9 cellular contexts compared by ENCODE assay signal in the genomic region with DNA sequence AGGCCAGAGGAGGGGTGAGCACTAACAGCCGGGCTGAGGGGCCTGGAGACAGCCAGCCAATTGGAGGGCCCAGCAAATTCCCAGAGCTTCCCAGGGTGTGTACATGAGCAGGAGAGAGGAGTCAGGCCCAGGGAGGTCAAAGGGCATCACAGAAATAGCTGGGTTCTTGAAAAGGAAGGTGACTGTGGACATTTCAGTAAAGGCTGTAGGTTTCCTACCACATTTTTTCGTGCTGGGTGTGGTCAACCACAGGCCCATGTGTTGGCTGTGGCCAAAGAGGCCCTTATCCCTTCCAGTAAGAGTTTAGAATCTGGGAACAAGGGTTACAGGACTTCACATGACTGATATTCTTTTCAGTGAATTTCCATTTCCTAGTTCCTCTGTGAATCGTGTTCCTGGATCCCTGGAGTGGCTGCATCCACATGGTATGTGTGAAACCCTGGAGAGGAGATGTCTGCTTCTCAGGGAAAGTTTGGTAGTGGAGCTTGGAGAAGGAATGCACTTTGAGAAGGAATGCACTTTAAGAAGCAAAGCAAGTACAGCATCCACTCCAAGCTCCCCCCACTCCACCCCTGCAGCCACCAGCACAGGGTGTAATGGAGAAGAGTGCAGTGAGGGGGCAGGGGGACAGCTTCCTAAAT.
A peak's percentile ranks its signal among the peaks of the same experiment; 100 is the strongest.
DNase-seq lines count a peak whose midpoint lies in the region; ATAC-seq, FAIRE-seq and TF ChIP-seq lines count a peak whose summit lies in the region.
"Had no signal": no experiment of that assay in that cellular context is flagged by ENCODE, and none has a peak within 500 bp of the region (broad histone marks: within the 10 kb centered on the region; RNA-seq: fewer than 3 reads in every experiment).

No MANE protein-coding gene starts in this region.

- TF ChIP-seq CTCF in K562 (IDR thresholded peaks at IDR 0.05 in 2 of 3, conservative IDR thresholded peaks at IDR 0.05 in 1 of 3; ENCODE audit: insufficient read depth in 2 of 3, low read depth in 1 of 3, low read length in 3 of 3), result no peak
- TF ChIP-seq CTCF in mesothelial cell of epicardium (IDR thresholded peaks at IDR 0.05; ENCODE audit: unreplicated experiment), result no peak

- DNase-seq in HS-27A (ENCODE audit: low read depth), result peak; percentile 96
- DNase-seq in K562 (ENCODE audit: extremely low read depth in 1 of 4, low spot score in 3 of 4), result peak in 2 of 4 experiments; percentile 8 to 16
- DNase-seq in mesothelial cell of epicardium (ENCODE audit: low spot score in 2 of 2, unreplicated experiment in 2 of 2), result no peak
- DNase-seq in cerebellum (ENCODE audit: low spot score), result no peak

- H3K4me3 Mint-ChIP-seq in mesothelial cell of epicardium, result no peak overlapping the region

- H3K9me3 Mint-ChIP-seq in mesothelial cell of epicardium, result no peaks in the 10 kb centered on the region

- no peak for TF ChIP-seq POLR2A in K562 (conservative IDR thresholded peaks at IDR 0.05)

- FAIRE-seq in K562 (lab: Jason Lieb, UNC), result no peak
- FAIRE-seq: G401.6 had no signal

- in situ Hi-C loops in K562 (cut with MboI), result no loop called here

- peak overlapping the region; percentile 50 for H3K27ac Mint-ChIP-seq in mesothelial cell of epicardium

- H3K9me1 ChIP-seq in K562 (ENCODE audit: control insufficient read depth, insufficient read depth, low read length), result no peaks in the 10 kb centered on the region

- no peaks in the 10 kb centered on the region for H3K9me3 ChIP-seq in K562 (replicated peaks; ENCODE audit: control insufficient read depth, insufficient read depth, low read depth, low read length)

- no peaks in the 10 kb centered on the region for H3K36me3 Mint-ChIP-seq in mesothelial cell of epicardium

- no peak for TF ChIP-seq RAD21 in K562 (CRISPR knock-in tag; conservative IDR thresholded peaks at IDR 0.05 in 1 of 2, IDR thresholded peaks at IDR 0.05 in 1 of 2)

- H4K20me1 ChIP-seq in K562 (replicated peaks; ENCODE audit: control insufficient read depth, insufficient read depth, low read length), result no peaks in the 10 kb centered on the region

- H2AFZ ChIP-seq in ACC112 (ENCODE audit: low read length, unreplicated experiment) (peak overlapping the region; percentile 77), K562 (ENCODE audit: low read depth, low read length) (no peak overlapping the region)

- H3K36me3 ChIP-seq in ACC112 (ENCODE audit: insufficient read depth, low read length) (no peaks in the 10 kb centered on the region), K562 (ENCODE audit: control insufficient read depth, insufficient read depth, low read length) (no peaks in the 10 kb centered on the region)

- H3K4me1 ChIP-seq in ACC112 (ENCODE audit: control insufficient read depth, insufficient read depth, low read length, unreplicated experiment) (peaks cover 42% of the 10 kb centered on the region), K562 (replicated peaks in 1 of 2; ENCODE audit: control insufficient read depth in 2 of 2, insufficient read depth in 2 of 2, low read length in 2 of 2) (peaks cover 0 to 5% of the 10 kb centered on the region in 2 experiments; a peak in 2 of 5 replicates)

- H3K4me1 Mint-ChIP-seq in mesothelial cell of epicardium, result peaks cover 32% of the 10 kb centered on the region

- WGBS in K562 (ENCODE audit: insufficient coverage, low coverage, missing lambda C conversion rate), result 0% methylated on average over 2 of the region's 3 CpGs

- POLR2A ChIA-PET in K562 (lab: Yijun Ruan, JAX), result interaction anchor here (0.6 to 0.7 kb wide), 2 partner anchors 37 to 1986 kb away, joined by 3 to 7 read pairs; no protein-coding TSS in a partner anchor

- H3K27ac ChIP-seq in ACC112 (ENCODE audit: low read depth, low read length) (peak overlapping the region; percentile 95), K562 (ENCODE audit: extremely low read depth, low read depth, low read length) (no peak overlapping the region)

- peaks cover 11% of the 10 kb centered on the region for H3K27me3 Mint-ChIP-seq in mesothelial cell of epicardium (ENCODE audit: low read depth)

- no peak for TF ChIP-seq EP300 in K562 (IDR thresholded peaks at IDR 0.05; ENCODE audit: low read length)

- H3K9ac ChIP-seq in K562 (ENCODE audit: insufficient read depth in 1 of 2, low read depth in 2 of 2, low read length in 2 of 2), result no peak overlapping the region

- H3K27me3 ChIP-seq in ACC112 (ENCODE audit: insufficient read depth, low read length) (no peaks in the 10 kb centered on the region), K562 (ENCODE audit: control insufficient read depth in 2 of 2, insufficient read depth in 2 of 2, low read length in 2 of 2) (peaks cover 3 to 11% of the 10 kb centered on the region in 2 experiments; a peak in 2 of 5 replicates)

- H3K4me2 ChIP-seq in K562 (ENCODE audit: insufficient read depth, low read length), result no peak overlapping the region

- intact Hi-C loops in K562 (cut with micrococcal nuclease), result no loop called here

- H3K79me2 ChIP-seq in ACC112 (ENCODE audit: control insufficient read depth, insufficient read depth, low read length, unreplicated experiment), result no peaks in the 10 kb centered on the region
- H3K79me2 ChIP-seq in K562 (ENCODE audit: control insufficient read depth, insufficient read depth, low read length), result no peaks in the 10 kb centered on the region

- BruUV-seq in K562 (replicated peaks; lab: Mats Ljungman, UMichigan), result no TSS peak

- H3K4me3 ChIP-seq in ACC112 (ENCODE audit: low read depth, low read length) (peak overlapping the region; percentile 54), K562 (no peak overlapping the region)

- CTCF ChIA-PET in K562 (lab: Yijun Ruan, JAX; ENCODE audit: low intra/inter-chr PET ratio), result no interaction called here

- no peak for ATAC-seq in K562
- ATAC-seq in HG02623 (IDR thresholded peaks at IDR 0.05; ENCODE audit: unreplicated experiment), result no peak
- no peak for ATAC-seq in GM19328 (IDR thresholded peaks at IDR 0.05; ENCODE audit: unreplicated experiment)
- ATAC-seq in GM21381 (IDR thresholded peaks at IDR 0.05; ENCODE audit: unreplicated experiment), result no peak

TF ChIP-seq in K562, 482 proteins besides CTCF, POLR2A, EP300 and RAD21:
- TF ChIP-seq ZNF512 (tag; IDR thresholded peaks at IDR 0.05), result no peak
- no peak for TF ChIP-seq NR2C1 (IDR thresholded peaks at IDR 0.05)
- peak; percentile 40; the same call in 1 of the 2 replicates for TF ChIP-seq NR2C1 (tag; IDR thresholded peaks at IDR 0.05)
